8 cellular contexts compared by ENCODE assay signal in genomic region chrX:132023117-132023895, GRCh38. TPM values are rescaled to one million over a fixed set of nuclear protein-coding genes. Genes with fewer than 3 reads are reported as not detected.
A peak's percentile ranks its signal among the peaks of the same experiment; 100 is the strongest.
DNase-seq lines count a peak whose midpoint lies in the region; TF ChIP-seq lines count a peak whose summit lies in the region.

TSS of gene STK26 (plus strand) at chrX:132023302. CDS start at chrX:132023618, 316 bp downstream.

- TF ChIP-seq CTCF in adrenal gland (IDR thresholded peaks at IDR 0.05) (no peak), right atrium auricular region (IDR thresholded peaks at IDR 0.05) (no peak), retinal pigment epithelial cell (conservative IDR thresholded peaks at IDR 0.05; ENCODE audit: low read depth, low read length) (no peak)

- H3K4me1 ChIP-seq in HAP-1: peaks cover 20% of the 10 kb centered on the region
- peaks cover 0 to 6% of the 10 kb centered on the region in 2 donors for H3K4me1 ChIP-seq in adrenal gland (replicated peaks in 1 of 2)
- H3K4me1 ChIP-seq in right atrium auricular region: no peaks in the 10 kb centered on the region

- H3K9me3 ChIP-seq in HAP-1 (no peaks in the 10 kb centered on the region), MG63 (no peaks in the 10 kb centered on the region), adrenal gland (replicated peaks in 1 of 3) (no peaks in the 10 kb centered on the region), right atrium auricular region (no peaks in the 10 kb centered on the region)

- H3K36me3 ChIP-seq in HAP-1 (replicated peaks): no peaks in the 10 kb centered on the region
- H3K36me3 ChIP-seq in MG63: no peaks in the 10 kb centered on the region
- H3K36me3 ChIP-seq in adrenal gland (replicated peaks in 1 of 2): no peaks in the 10 kb centered on the region
- H3K36me3 ChIP-seq in right atrium auricular region: no peaks in the 10 kb centered on the region

- TF ChIP-seq POLR2A in GM10847 (IDR thresholded peaks at IDR 0.05; ENCODE audit: extremely low read depth, insufficient read length) (peak; percentile 84), adrenal gland (IDR thresholded peaks at IDR 0.05) (peak; percentile 23 to 53)

- DNase-seq in HAP-1 (ENCODE audit: low spot score in 2 of 2) (peak; percentile 83 to 91), MG63 (peak; percentile 55), T follicular helper cell (ENCODE audit: low read depth) (peak; percentile 70), adrenal gland (peak; percentile 37 to 65 (median 53)), right atrium auricular region (ENCODE audit: low spot score) (peak; percentile 61), retinal pigment epithelial cell (ENCODE audit: low read depth) (no peak), cortex of kidney (lab: John Stamatoyannopoulos, UW) (no peak)

- peak within 1 kb of the TSS in 1 of 5 donors; percentile 64 for H3K27ac ChIP-seq in adrenal gland
- peak within 1 kb of the TSS in 1 of 2 donors; percentile 4 for H3K27ac ChIP-seq in right atrium auricular region

- WGBS in adrenal gland, 4 donors: 0 to 42% (median 14%) methylated on average over 5 to 65 of the region's 65 CpGs

- H3K4me3 ChIP-seq in HAP-1: peak within 1 kb of the TSS; percentile 83
- H3K4me3 ChIP-seq in MG63: peak within 1 kb of the TSS; percentile 46
- peak within 1 kb of the TSS in 2 of 4 donors; percentile 34 to 57 for H3K4me3 ChIP-seq in adrenal gland
- peak within 1 kb of the TSS; percentile 46 to 54 for H3K4me3 ChIP-seq in right atrium auricular region
- peak within 1 kb of the TSS; percentile 65 for H3K4me3 ChIP-seq in retinal pigment epithelial cell (ENCODE audit: low read length)

- intact Hi-C loops in adrenal gland (cut with DNase I): no loop called here

- in situ Hi-C loops in HAP-1 (cut with MboI; ENCODE audit: low sequenced_read_pairs): no loop called here

- H3K27me3 ChIP-seq in HAP-1 (ENCODE audit: low read depth) (no peaks in the 10 kb centered on the region), MG63 (no peaks in the 10 kb centered on the region; the same call in 1 of the 2 replicates), adrenal gland (peaks cover 33% of the 10 kb centered on the region), right atrium auricular region (no peaks in the 10 kb centered on the region)

RNA-seq across cellular contexts. Expression of gene STK26, which starts in this region (rescaled TPM):
- total RNA-seq in MG63 (2014; rRNA removed; shearing (Covaris generic); ENCODE audit: low replicate concordance): 4.5 and 12.3 TPM in 2 replicates
- total RNA-seq in adrenal gland: 1 to 10 TPM in 7 of 8 donors, under 1 TPM in 1; 0.72 to 2.0 (median 1.4) TPM
- polyA plus RNA-seq in adrenal gland: 1 to 10 TPM; 1.2 to 3.8 (median 1.4) TPM
- 1 to 10 TPM; 2.7 to 4.7 TPM for total RNA-seq in right atrium auricular region

Comparison
In these comparisons a context has a peak if more than half of its experiments do, and no peak if none do; other contexts are left out.
1. DNase-seq: peak in HAP-1 (2 of 2), MG63 (single experiment), T follicular helper cell (single experiment), adrenal gland (7 of 7) and right atrium auricular region (single experiment); none in retinal pigment epithelial cell (single experiment) and cortex of kidney (single experiment).